ENCODE assay signal across 23 cellular contexts in genomic region chr3:19775744-19776143, GRCh38.
A peak's percentile ranks its signal among the peaks of the same experiment; 100 is the strongest.
DNase-seq lines count a peak whose midpoint lies in the region; ATAC-seq and TF ChIP-seq lines count a peak whose summit lies in the region.
"Had no signal": no experiment of that assay in that cellular context is flagged by ENCODE, and none has a peak within 500 bp of the region (broad histone marks: within the 10 kb centered on the region; RNA-seq: fewer than 3 reads in every experiment).

No MANE protein-coding gene starts in this region.

- CTCF ChIA-PET in WTC11 (lab: Charles Lee), result no interaction called here
- CTCF ChIA-PET in activated CD4-positive, alpha-beta memory T cell treated with anti-CD3 and anti-CD28 coated beads, Interleukin-2, amount 10 ng/mL, durations not matched to agents 7 days and 5 days (lab: Charles Lee), result no interaction called here

- H3K4me1 ChIP-seq in GM23338 (ENCODE audit: insufficient read depth) (peaks cover 30% of the 10 kb centered on the region), iPS-20b (ENCODE audit: insufficient read depth, low read length) (peaks cover 32% of the 10 kb centered on the region; the same call in 1 of the 2 replicates), upper lobe of left lung (no peaks in the 10 kb centered on the region)
- H3K4me1 ChIP-seq: BE2C had no signal

- H3K4me3 Mint-ChIP-seq in GM23338 (peak overlapping the region; percentile 18; the same call in 2 of the 3 replicates), WTC11 (no peak overlapping the region)
- H3K4me3 Mint-ChIP-seq in activated CD4-positive, alpha-beta memory T cell treated with anti-CD3 and anti-CD28 coated beads, Interleukin-2, amount 10 ng/mL, durations not matched to agents 7 days and 5 days, result no peak overlapping the region
- H3K4me3 Mint-ChIP-seq: CD4-positive, CD25-positive, alpha-beta regulatory T cell; CD8-positive, alpha-beta memory T cell had no signal

- H3K27ac Mint-ChIP-seq in GM23338 (peak overlapping the region; percentile 81), WTC11 (peak overlapping the region; percentile 13)
- H3K27ac Mint-ChIP-seq in activated CD4-positive, alpha-beta memory T cell treated with anti-CD3 and anti-CD28 coated beads, Interleukin-2, amount 10 ng/mL, durations not matched to agents 7 days and 5 days, result no peak overlapping the region
- H3K27ac Mint-ChIP-seq: CD4-positive, CD25-positive, alpha-beta regulatory T cell; CD8-positive, alpha-beta memory T cell had no signal

- no peaks in the 10 kb centered on the region for H3K27me3 ChIP-seq in GM23338 (ENCODE audit: insufficient read depth)
- no peaks in the 10 kb centered on the region for H3K27me3 ChIP-seq in iPS-20b (ENCODE audit: insufficient read depth, low read length)
- no peaks in the 10 kb centered on the region for H3K27me3 ChIP-seq in upper lobe of left lung
- H3K27me3 ChIP-seq: BE2C had no signal

- WGBS in upper lobe of left lung, 2 donors, result 50 to 62% methylated on average over 3 of the region's 3 CpGs

- H3K4me1 Mint-ChIP-seq in GM23338 (peaks cover 40% of the 10 kb centered on the region), WTC11 (peaks cover 55% of the 10 kb centered on the region)
- no peaks in the 10 kb centered on the region for H3K4me1 Mint-ChIP-seq in activated CD4-positive, alpha-beta memory T cell treated with anti-CD3 and anti-CD28 coated beads, Interleukin-2, amount 10 ng/mL, durations not matched to agents 7 days and 5 days
- H3K4me1 Mint-ChIP-seq: CD4-positive, CD25-positive, alpha-beta regulatory T cell; CD8-positive, alpha-beta memory T cell had no signal

- no peaks in the 10 kb centered on the region for H3F3A ChIP-seq in GM23338 (replicated peaks; ENCODE audit: low read depth)

- TF ChIP-seq EP300 in upper lobe of left lung (IDR thresholded peaks at IDR 0.05), result no peak

- H3K27me3 Mint-ChIP-seq in GM23338 (ENCODE audit: insufficient read depth, low read depth, poor library complexity) (peaks cover 3% of the 10 kb centered on the region), WTC11 (ENCODE audit: low read depth) (no peaks in the 10 kb centered on the region)
- H3K27me3 Mint-ChIP-seq in activated CD4-positive, alpha-beta memory T cell treated with anti-CD3 and anti-CD28 coated beads, Interleukin-2, amount 10 ng/mL, durations not matched to agents 7 days and 5 days, result no peaks in the 10 kb centered on the region
- H3K27me3 Mint-ChIP-seq: CD4-positive, CD25-positive, alpha-beta regulatory T cell had no signal

- DNase-seq in GM23338 (ENCODE audit: low spot score), result peak; percentile 40
- DNase-seq in WTC11 (ENCODE audit: low spot score), result no peak
- peak; percentile 1 for DNase-seq in renal cortical epithelial cell (ENCODE audit: low read depth)
- DNase-seq in activated CD4-positive, alpha-beta memory T cell treated with anti-CD3 and anti-CD28 coated beads, Interleukin-2, amount 10 ng/mL, durations not matched to agents 7 days and 5 days, result no peak
- no peak for DNase-seq in ACHN
- DNase-seq in upper lobe of left lung, result no peak
- DNase-seq: BE2C; C1 segment of cervical spinal cord; CD4-positive, CD25-positive, alpha-beta regulatory T cell; CD8-positive, alpha-beta memory T cell; COR-L47; DMS 273 treated with DMSO at 0.1 percent for 48 hours; DMS53; DND-41; EL; GM23248; H7; IMR-90 had no signal

- no peak overlapping the region for H2AFZ ChIP-seq in GM23338
- H2AFZ ChIP-seq: GM23248 had no signal

- in situ Hi-C loops in ACHN (cut with HindIII; ENCODE audit: low pct_ligation_motif_present, low pct_unique_long_range_greater_than_20kb, low sequenced_read_pairs), result no loop called here

- peak overlapping the region; percentile 16 for H3K4me2 ChIP-seq in GM23338

- no peaks in the 10 kb centered on the region for H3K79me2 ChIP-seq in GM23338 (replicated peaks; ENCODE audit: insufficient read depth)

- H3K9ac ChIP-seq in iPS-20b (ENCODE audit: low read depth, low read length), result no peak overlapping the region
- H3K9ac ChIP-seq: GM23248 had no signal

- peaks cover 5% of the 10 kb centered on the region; the same call in 1 of the 3 replicates for H3K9me3 Mint-ChIP-seq in GM23338
- H3K9me3 Mint-ChIP-seq in WTC11, result peaks cover 5% of the 10 kb centered on the region
- no peaks in the 10 kb centered on the region for H3K9me3 Mint-ChIP-seq in activated CD4-positive, alpha-beta memory T cell treated with anti-CD3 and anti-CD28 coated beads, Interleukin-2, amount 10 ng/mL, durations not matched to agents 7 days and 5 days

- H3K36me3 Mint-ChIP-seq in GM23338 (ENCODE audit: low read depth), result no peaks in the 10 kb centered on the region
- H3K36me3 Mint-ChIP-seq in WTC11, result peaks cover 4% of the 10 kb centered on the region
- no peaks in the 10 kb centered on the region for H3K36me3 Mint-ChIP-seq in activated CD4-positive, alpha-beta memory T cell treated with anti-CD3 and anti-CD28 coated beads, Interleukin-2, amount 10 ng/mL, durations not matched to agents 7 days and 5 days (ENCODE audit: low read depth)
- H3K36me3 Mint-ChIP-seq: CD4-positive, CD25-positive, alpha-beta regulatory T cell; CD8-positive, alpha-beta memory T cell had no signal

- H3K9me3 ChIP-seq in iPS-20b (ENCODE audit: insufficient read depth, low read depth, low read length) (no peaks in the 10 kb centered on the region), upper lobe of left lung (no peaks in the 10 kb centered on the region)
- H3K9me3 ChIP-seq: BE2C had no signal

- ATAC-seq in GM23338, result peak; percentile 53
- peak; percentile 74 for ATAC-seq in WTC11
- no peak for ATAC-seq in HG03280 (IDR thresholded peaks at IDR 0.05; ENCODE audit: unreplicated experiment)
- no peak for ATAC-seq in upper lobe of left lung (ENCODE audit: low FRiP score in 2 of 2)
- ATAC-seq: GM12878, K562 had no signal

- TF ChIP-seq CTCF in GM23338 (conservative IDR thresholded peaks at IDR 0.05; ENCODE audit: low read depth in 2 of 2), result no peak
- no peak for TF ChIP-seq CTCF in WTC11 (IDR thresholded peaks at IDR 0.05)
- no peak for TF ChIP-seq CTCF in upper lobe of left lung (IDR thresholded peaks at IDR 0.05)

- H3K4me3 ChIP-seq in GM23338 (peak overlapping the region; percentile 14), iPS-20b (ENCODE audit: low read length) (peak overlapping the region; percentile 32; the same call in 1 of the 2 replicates), upper lobe of left lung (no peak overlapping the region)
- H3K4me3 ChIP-seq: GM12878, GM23248, K562 had no signal

- POLR2A ChIA-PET in WTC11 (lab: Charles Lee), result no interaction called here
- POLR2A ChIA-PET in activated CD4-positive, alpha-beta memory T cell treated with anti-CD3 and anti-CD28 coated beads, Interleukin-2, amount 10 ng/mL, durations not matched to agents 7 days and 5 days (lab: Charles Lee), result no interaction called here

- no peak for TF ChIP-seq POLR2A in upper lobe of left lung (IDR thresholded peaks at IDR 0.05)

- H3K27ac ChIP-seq in GM23338 (ENCODE audit: low read depth), result 0 out of 2 replicates have a peak overlapping the region, but pooled peaks have one; percentile 12
- peak overlapping the region; percentile 61 for H3K27ac ChIP-seq in iPS-20b (ENCODE audit: low read length)
- no peak overlapping the region for H3K27ac ChIP-seq in upper lobe of left lung
- H3K27ac ChIP-seq: GM23248, HL-60 had no signal

- H3K9me2 ChIP-seq in GM23338 (ENCODE audit: insufficient read depth), result no peaks in the 10 kb centered on the region

- no peaks in the 10 kb centered on the region for H4K20me1 ChIP-seq in GM23338 (replicated peaks; ENCODE audit: insufficient read depth)

- H3K36me3 ChIP-seq in GM23338 (ENCODE audit: insufficient read depth) (no peaks in the 10 kb centered on the region), iPS-20b (ENCODE audit: insufficient read depth, low read depth, low read length) (no peaks in the 10 kb centered on the region), upper lobe of left lung (no peaks in the 10 kb centered on the region)
- H3K36me3 ChIP-seq: BE2C had no signal

TF ChIP-seq in GM23338, 12 proteins besides CTCF, POLR2A, EP300 and RAD21:
- TF ChIP-seq ZNF114 (CRISPR knock-in tag; IDR thresholded peaks at IDR 0.05) (no peak), CREB1 (CRISPR knock-in tag; IDR thresholded peaks at IDR 0.05; ENCODE audit: low read depth) (no peak)

TF ChIP-seq in WTC11, 78 proteins besides CTCF, POLR2A, EP300 and RAD21:
- TF ChIP-seq MXD4 (CRISPR knock-in tag; IDR thresholded peaks at IDR 0.05; ENCODE audit: borderline replicate concordance) (no peak), TEAD1 (CRISPR knock-in tag; IDR thresholded peaks at IDR 0.05) (no peak), USF1 (CRISPR knock-in tag; IDR thresholded peaks at IDR 0.05) (no peak), ZNF671 (CRISPR knock-in tag; IDR thresholded peaks at IDR 0.05) (no peak), SP1 (CRISPR knock-in tag; conservative IDR thresholded peaks at IDR 0.05) (no peak), ESRRA (CRISPR knock-in tag; IDR thresholded peaks at IDR 0.05; ENCODE audit: borderline replicate concordance) (no peak), ELF4 (CRISPR knock-in tag; IDR thresholded peaks at IDR 0.05; ENCODE audit: low read depth) (no peak)
- TF ChIP-seq, protein P1, sequence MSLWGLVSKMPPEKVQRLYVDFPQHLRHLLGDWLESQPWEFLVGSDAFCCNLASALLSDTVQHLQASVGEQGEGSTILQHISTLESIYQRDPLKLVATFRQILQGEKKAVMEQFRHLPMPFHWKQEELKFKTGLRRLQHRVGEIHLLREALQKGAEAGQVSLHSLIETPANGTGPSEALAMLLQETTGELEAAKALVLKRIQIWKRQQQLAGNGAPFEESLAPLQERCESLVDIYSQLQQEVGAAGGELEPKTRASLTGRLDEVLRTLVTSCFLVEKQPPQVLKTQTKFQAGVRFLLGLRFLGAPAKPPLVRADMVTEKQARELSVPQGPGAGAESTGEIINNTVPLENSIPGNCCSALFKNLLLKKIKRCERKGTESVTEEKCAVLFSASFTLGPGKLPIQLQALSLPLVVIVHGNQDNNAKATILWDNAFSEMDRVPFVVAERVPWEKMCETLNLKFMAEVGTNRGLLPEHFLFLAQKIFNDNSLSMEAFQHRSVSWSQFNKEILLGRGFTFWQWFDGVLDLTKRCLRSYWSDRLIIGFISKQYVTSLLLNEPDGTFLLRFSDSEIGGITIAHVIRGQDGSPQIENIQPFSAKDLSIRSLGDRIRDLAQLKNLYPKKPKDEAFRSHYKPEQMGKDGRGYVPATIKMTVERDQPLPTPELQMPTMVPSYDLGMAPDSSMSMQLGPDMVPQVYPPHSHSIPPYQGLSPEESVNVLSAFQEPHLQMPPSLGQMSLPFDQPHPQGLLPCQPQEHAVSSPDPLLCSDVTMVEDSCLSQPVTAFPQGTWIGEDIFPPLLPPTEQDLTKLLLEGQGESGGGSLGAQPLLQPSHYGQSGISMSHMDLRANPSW (CRISPR knock-in tag; conservative IDR thresholded peaks at IDR 0.05; ENCODE audit: low read depth), result no peak

Comparison
In these comparisons a context has a peak if more than half of its experiments do, and no peak if none do; other contexts are left out.
1. ATAC-seq: peak in GM23338 (single experiment) and WTC11 (single experiment); none in HG03280 (single experiment) and upper lobe of left lung (0 of 2).
2. DNase-seq: peak in GM23338 (single experiment) and renal cortical epithelial cell (single experiment); none in WTC11 (single experiment), activated CD4-positive, alpha-beta memory T cell treated with anti-CD3 and anti-CD28 coated beads, Interleukin-2, amount 10 ng/mL, durations not matched to agents 7 days and 5 days (single experiment), ACHN (single experiment) and upper lobe of left lung (0 of 2).
3. H3K27ac ChIP-seq: peak in GM23338 (single experiment) and iPS-20b (single experiment); none in upper lobe of left lung (0 of 4).
4. H3K4me3 ChIP-seq: peak in GM23338 (single experiment) and iPS-20b (single experiment); none in upper lobe of left lung (0 of 4).